ENCODE assay signal across 1 cellular context in genomic region chrX:154412468-154412867, GRCh38.
TF ChIP-seq lines count a peak whose summit lies in the region.

No MANE protein-coding gene starts in this region.

TF ChIP-seq in A549, 52 proteins besides CTCF, POLR2A, EP300 and RAD21 (continued from another document):
- no peak for TF ChIP-seq CBX2 (IDR thresholded peaks at IDR 0.05; ENCODE audit: borderline replicate concordance, low read depth)
